ENCODE assay signal across 1 cellular context in genomic region chr14:72926292-72927028, GRCh38.
TF ChIP-seq lines count a peak whose summit lies in the region.

Gene DCAF4, plus strand, starts transcription at chr14:72926464. Its CDS starts 11,515 bp downstream, at chr14:72937979.

TF ChIP-seq in K562, 482 proteins besides CTCF, POLR2A, EP300 and RAD21 (continued from another document and continues in another):
- TF ChIP-seq CHD7 (IDR thresholded peaks at IDR 0.05; ENCODE audit: low read depth, low read length), result no peak
- TF ChIP-seq KDM2B (CRISPR knock-in tag; IDR thresholded peaks at IDR 0.05), result no peak
- no peak for TF ChIP-seq ZNF444 (CRISPR knock-in tag; IDR thresholded peaks at IDR 0.05)
- TF ChIP-seq MTA1 (IDR thresholded peaks at IDR 0.05; ENCODE audit: borderline replicate concordance), result no peak
- no peak for TF ChIP-seq NCOA1 (IDR thresholded peaks at IDR 0.05; ENCODE audit: low read depth)
- TF ChIP-seq SRSF1 (IDR thresholded peaks at IDR 0.05; ENCODE audit: low read depth, low read length), result no peak
- no peak for TF ChIP-seq ZNF507 (tag; conservative IDR thresholded peaks at IDR 0.05)
- peak; percentile 29; the same call in 1 of the 2 replicates for TF ChIP-seq MGA (IDR thresholded peaks at IDR 0.05)
- no peak for TF ChIP-seq ZNF79 (CRISPR knock-in tag; IDR thresholded peaks at IDR 0.05; ENCODE audit: low read depth)
- TF ChIP-seq STAT5B (CRISPR knock-in tag; IDR thresholded peaks at IDR 0.05), result no peak
- no peak for TF ChIP-seq ZFPM2 (CRISPR knock-in tag; IDR thresholded peaks at IDR 0.05)
- TF ChIP-seq CC2D1A (IDR thresholded peaks at IDR 0.05), result no peak
- TF ChIP-seq ZNF740 (CRISPR knock-in tag; IDR thresholded peaks at IDR 0.05), result 0 out of 2 replicates have a peak, but pooled peaks have one; percentile 28
- TF ChIP-seq ZNF740 (tag; IDR thresholded peaks at IDR 0.05), result no peak
- no peak for TF ChIP-seq MBD1 (CRISPR knock-in tag; IDR thresholded peaks at IDR 0.05)
- TF ChIP-seq ZNF175 (CRISPR knock-in tag; IDR thresholded peaks at IDR 0.05; ENCODE audit: low read depth), result no peak
- TF ChIP-seq IFI16 (CRISPR knock-in tag; IDR thresholded peaks at IDR 0.05), result no peak
- TF ChIP-seq ZNF644 (tag; IDR thresholded peaks at IDR 0.05; ENCODE audit: low read depth), result no peak
- TF ChIP-seq NKRF (IDR thresholded peaks at IDR 0.05; ENCODE audit: borderline replicate concordance), result peak; percentile 99
